17 cellular contexts compared by ENCODE assay signal in the genomic region with DNA sequence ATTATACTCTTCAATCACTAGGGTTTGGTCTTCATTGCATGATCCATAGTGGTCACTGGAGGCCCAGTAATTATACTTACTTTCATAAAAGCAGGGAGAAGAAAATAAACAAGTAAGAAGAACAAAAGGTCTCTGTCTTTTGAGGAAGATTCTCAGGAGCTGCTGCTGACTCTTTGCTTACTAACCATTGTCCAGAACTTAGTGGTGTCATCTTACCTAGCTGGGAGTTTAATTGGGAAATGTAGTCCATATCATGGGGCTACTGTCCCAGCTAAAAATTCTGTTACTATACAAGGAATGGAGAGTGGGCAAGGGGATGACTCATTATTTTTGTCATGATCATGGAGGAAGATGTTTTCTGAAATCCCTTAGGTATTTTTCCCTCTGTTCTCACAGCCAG.
DNase-seq lines count a peak whose midpoint lies in the region; ATAC-seq and TF ChIP-seq lines count a peak whose summit lies in the region.
"Had no signal": no experiment of that assay in that cellular context is flagged by ENCODE, and none has a peak within 500 bp of the region (broad histone marks: within the 10 kb centered on the region; RNA-seq: fewer than 3 reads in every experiment).

No MANE protein-coding gene starts in this region.

- H3F3A ChIP-seq in GM23248 (ENCODE audit: insufficient read depth) (no peaks in the 10 kb centered on the region), neural progenitor cell (ENCODE audit: low read depth) (no peaks in the 10 kb centered on the region)

- no peak overlapping the region for H3K27ac Mint-ChIP-seq in neural progenitor cell
- no peak overlapping the region for H3K27ac Mint-ChIP-seq in Calu3 (ENCODE audit: unreplicated experiment)

- TF ChIP-seq CTCF in choroid plexus epithelial cell (conservative IDR thresholded peaks at IDR 0.05; ENCODE audit: low read depth, low read length) (no peak), neural progenitor cell (IDR thresholded peaks at IDR 0.05) (no peak), Calu3 (IDR thresholded peaks at IDR 0.05; ENCODE audit: unreplicated experiment) (no peak)

- H3K27me3 Mint-ChIP-seq in neural progenitor cell (ENCODE audit: insufficient read depth, low read depth) (peaks cover 2% of the 10 kb centered on the region), Calu3 (ENCODE audit: unreplicated experiment) (no peaks in the 10 kb centered on the region)

- intact Hi-C loops in Calu3 (cut with micrococcal nuclease; ENCODE audit: unreplicated experiment) = no loop called here

- H2AFZ ChIP-seq in GM23248 (no peak overlapping the region), neural progenitor cell (replicated peaks) (no peak overlapping the region)

- no peaks in the 10 kb centered on the region for H3K9me2 ChIP-seq in GM23248 (ENCODE audit: insufficient read depth)
- H3K9me2 ChIP-seq: SK-N-SH had no signal

- H3K9ac ChIP-seq in GM23248 (no peak overlapping the region), neural progenitor cell (no peak overlapping the region)
- H3K9ac ChIP-seq: KMS-11, SK-N-SH had no signal

- H3K9me3 Mint-ChIP-seq in neural progenitor cell = no peaks in the 10 kb centered on the region
- peaks cover 9% of the 10 kb centered on the region for H3K9me3 Mint-ChIP-seq in Calu3 (ENCODE audit: low read depth, unreplicated experiment)

- H3K4me3 ChIP-seq in GM23248 (no peak overlapping the region), choroid plexus epithelial cell (ENCODE audit: low read depth, low read length) (no peak overlapping the region), neural progenitor cell (no peak overlapping the region)

- ATAC-seq in HG02610 (IDR thresholded peaks at IDR 0.05; ENCODE audit: unreplicated experiment) = no peak

- no peaks in the 10 kb centered on the region for H3K4me1 ChIP-seq in GM23248 (ENCODE audit: insufficient read depth)
- peaks cover 6% of the 10 kb centered on the region for H3K4me1 ChIP-seq in neural progenitor cell

- peak; percentile 31 for DNase-seq in GM23248
- peak; percentile 41 for DNase-seq in LHCN-M2 (ENCODE audit: low read depth)
- DNase-seq in choroid plexus epithelial cell (ENCODE audit: low read depth) = peak; percentile 4
- no peak for DNase-seq in neural progenitor cell (ENCODE audit: low spot score)
- DNase-seq in Calu3 = no peak
- no peak for DNase-seq in ecto neural progenitor cell (ENCODE audit: low spot score)
- DNase-seq: C1 segment of cervical spinal cord, DMS79 treated with DMSO at 0.1 percent for 48 hours, NCI-H1417 treated with DMSO at 0.1 percent for 48 hours, NCI-H1930, NCI-H446 treated with DMSO at 0.1 percent for 48 hours, NCI-H774, OCI-M1, SHP77, SK-N-SH had no signal

- no peaks in the 10 kb centered on the region for H3K9me3 ChIP-seq in GM23248 (ENCODE audit: low read depth)
- H3K9me3 ChIP-seq in neural progenitor cell (ENCODE audit: low read depth) = no peaks in the 10 kb centered on the region
- H3K9me3 ChIP-seq: SK-N-SH had no signal

- no peak overlapping the region for H3K4me3 Mint-ChIP-seq in neural progenitor cell
- no peak overlapping the region for H3K4me3 Mint-ChIP-seq in Calu3 (ENCODE audit: low read depth, unreplicated experiment)

- H3K36me3 ChIP-seq in GM23248 (ENCODE audit: low read depth) (no peaks in the 10 kb centered on the region), neural progenitor cell (no peaks in the 10 kb centered on the region)

- CTCF ChIA-PET in Calu3 (lab: Charles Lee) = no interaction called here

- no TSS peak for BruUV-seq in Calu3 (replicated peaks; lab: Mats Ljungman, UMichigan)

- H3K4me1 Mint-ChIP-seq in neural progenitor cell (peaks cover 4% of the 10 kb centered on the region), Calu3 (ENCODE audit: low read depth, unreplicated experiment) (no peaks in the 10 kb centered on the region)

- H3K27me3 ChIP-seq in GM23248 (replicated peaks; ENCODE audit: insufficient read depth) (no peaks in the 10 kb centered on the region), neural progenitor cell (no peaks in the 10 kb centered on the region)

- no peaks in the 10 kb centered on the region for H3K79me2 ChIP-seq in GM23248 (ENCODE audit: insufficient read depth)
- no peaks in the 10 kb centered on the region for H3K79me2 ChIP-seq in neural progenitor cell (ENCODE audit: low read depth)

- H3K27ac ChIP-seq in GM23248 = no peak overlapping the region
- H3K27ac ChIP-seq in neural progenitor cell = no peak overlapping the region
- H3K27ac ChIP-seq: KMS-11 had no signal

- H3K36me3 Mint-ChIP-seq in neural progenitor cell = no peaks in the 10 kb centered on the region
- no peaks in the 10 kb centered on the region for H3K36me3 Mint-ChIP-seq in Calu3 (ENCODE audit: insufficient read depth, unreplicated experiment)

- H4K20me1 ChIP-seq in GM23248 (ENCODE audit: insufficient read depth) = no peaks in the 10 kb centered on the region
- no peaks in the 10 kb centered on the region for H4K20me1 ChIP-seq in neural progenitor cell (ENCODE audit: low read depth)

- H3K4me2 ChIP-seq in GM23248 (ENCODE audit: unreplicated experiment) (no peak overlapping the region), neural progenitor cell (peak overlapping the region; percentile 13)
- H3K4me2 ChIP-seq: KMS-11, SK-N-SH had no signal

- in situ Hi-C loops in GM23248 (cut with MboI) = no loop called here

Comparison
In these comparisons a context has a peak if more than half of its experiments do, and no peak if none do; other contexts are left out.
1. DNase-seq: peak in GM23248 (single experiment), LHCN-M2 (single experiment) and choroid plexus epithelial cell (single experiment); none in neural progenitor cell (single experiment), Calu3 (single experiment) and ecto neural progenitor cell (single experiment).